Comparison of ENCODE assay signal across 25 cellular contexts in genomic region chr5:177550120-177550519, GRCh38.
"Had no signal": no experiment of that assay in that cellular context is flagged by ENCODE, and none has a peak within 500 bp of the region (broad histone marks: within the 10 kb centered on the region; RNA-seq: fewer than 3 reads in every experiment).

No MANE protein-coding gene starts in this region.

- H3K9me3 ChIP-seq: left ventricle myocardium inferior, testis, uterus had no signal

- H3K9me3 Mint-ChIP-seq: activated CD4-positive, alpha-beta memory T cell treated with anti-CD3 and anti-CD28 coated beads, Interleukin-2, amount 10 ng/mL, durations not matched to agents 7 days and 5 days; activated CD4-positive, alpha-beta T cell treated with anti-CD3 and anti-CD28 coated beads, Interleukin-2, amount 10 ng/mL, durations not matched to agents 24 days and 14 days; activated naive CD8-positive, alpha-beta T cell treated with anti-CD3 and anti-CD28 coated beads, Interleukin-2, amount 50 U/mL, for 24 hours; nephron progenitor cell had no signal

- H3K36me3 ChIP-seq: uterus had no signal

- ATAC-seq: activated CD4-positive, CD25-positive, alpha-beta regulatory T cell treated with anti-CD3 and anti-CD28 coated beads, Interleukin-2, amount 50 U/mL, for 24 hours; activated naive CD8-positive, alpha-beta T cell treated with anti-CD3 and anti-CD28 coated beads, Interleukin-2, amount 50 U/mL, for 24 hours; foreskin keratinocyte; sciatic nerve had no signal

- H3K4me3 ChIP-seq: hepatocyte, left ventricle myocardium inferior, testis, uterus had no signal

- H3K27ac Mint-ChIP-seq: activated CD4-positive, alpha-beta memory T cell treated with anti-CD3 and anti-CD28 coated beads, Interleukin-2, amount 10 ng/mL, durations not matched to agents 7 days and 5 days; activated CD4-positive, alpha-beta T cell treated with anti-CD3 and anti-CD28 coated beads, Interleukin-2, amount 10 ng/mL, durations not matched to agents 24 days and 14 days; activated naive CD8-positive, alpha-beta T cell treated with anti-CD3 and anti-CD28 coated beads, Interleukin-2, amount 50 U/mL, for 24 hours; nephron progenitor cell had no signal

- H3K27me3 Mint-ChIP-seq: activated CD4-positive, alpha-beta memory T cell treated with anti-CD3 and anti-CD28 coated beads, Interleukin-2, amount 10 ng/mL, durations not matched to agents 7 days and 5 days; activated CD4-positive, alpha-beta T cell treated with anti-CD3 and anti-CD28 coated beads, Interleukin-2, amount 10 ng/mL, durations not matched to agents 24 days and 14 days; activated naive CD8-positive, alpha-beta T cell treated with anti-CD3 and anti-CD28 coated beads, Interleukin-2, amount 50 U/mL, for 24 hours had no signal

- DNase-seq: activated CD4-positive, alpha-beta memory T cell treated with anti-CD3 and anti-CD28 coated beads, Interleukin-2, amount 10 ng/mL, durations not matched to agents 7 days and 5 days; activated CD4-positive, alpha-beta T cell treated with anti-CD3 and anti-CD28 coated beads, Interleukin-2, amount 10 ng/mL, durations not matched to agents 24 days and 14 days; activated effector memory CD4-positive, alpha-beta T cell treated with anti-CD3 and anti-CD28 coated beads, Interleukin-2, amount 50 U/mL, for 16 hours; activated naive CD4-positive, alpha-beta T cell treated with anti-CD3 and anti-CD28 coated beads, Interleukin-2, amount 50 U/mL, for 16 hours; activated naive CD8-positive, alpha-beta T cell treated with anti-CD3 and anti-CD28 coated beads, Interleukin-2, amount 50 U/mL, for 24 hours; brain microvascular endothelial cell; central memory CD4-positive, alpha-beta T cell; dermis blood vessel endothelial cell; effector memory CD4-positive, alpha-beta T cell; foreskin keratinocyte; kidney glomerular epithelial cell; left ventricle myocardium inferior; midbrain; nephron progenitor cell; occipital lobe; stimulated activated CD4-positive, alpha-beta T cell treated with anti-CD3 and anti-CD28 coated beads, Interleukin-2, amount 100 ng/mL, for 48 hours; stimulated activated CD8-positive, alpha-beta memory T cell treated with anti-CD3 and anti-CD28 coated beads, Interleukin-4, amount 100 ng/mL, for 48 hours; stimulated activated naive CD4-positive, alpha-beta T cell; testis; trophoblast cell; uterus had no signal

- H3K27me3 ChIP-seq: brain microvascular endothelial cell, foreskin keratinocyte, hepatocyte, testis, uterus had no signal

- H3K4me3 Mint-ChIP-seq: activated CD4-positive, alpha-beta memory T cell treated with anti-CD3 and anti-CD28 coated beads, Interleukin-2, amount 10 ng/mL, durations not matched to agents 7 days and 5 days; activated CD4-positive, alpha-beta T cell treated with anti-CD3 and anti-CD28 coated beads, Interleukin-2, amount 10 ng/mL, durations not matched to agents 24 days and 14 days; activated naive CD8-positive, alpha-beta T cell treated with anti-CD3 and anti-CD28 coated beads, Interleukin-2, amount 50 U/mL, for 24 hours; nephron progenitor cell had no signal

- H3K27ac ChIP-seq: brain microvascular endothelial cell, foreskin keratinocyte, hepatocyte, left ventricle myocardium inferior, testis, uterus, VCaP had no signal
